In the genomic region with DNA sequence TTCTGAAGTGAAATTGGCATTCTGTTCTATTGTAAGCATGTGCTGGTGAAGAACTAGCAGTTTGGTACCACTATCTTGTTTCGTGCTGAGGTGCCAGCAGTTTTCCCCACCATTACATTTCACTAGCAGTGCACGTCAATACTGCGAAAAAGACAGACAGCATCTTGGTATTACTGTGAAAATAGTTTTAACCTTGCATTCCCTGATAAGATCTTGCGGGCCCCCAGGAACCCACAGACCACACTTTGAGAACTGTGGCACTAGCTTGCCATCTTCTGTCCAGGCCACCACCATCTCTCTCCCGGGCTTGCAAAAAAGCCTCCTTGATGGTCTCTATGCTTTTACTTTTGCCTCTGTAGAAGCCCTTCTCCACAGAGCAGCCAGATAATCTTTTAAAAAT, we compare ENCODE assay signal across 1 cellular context.
TF ChIP-seq lines count a peak whose summit lies in the region.

No MANE protein-coding gene starts in this region.

TF ChIP-seq in GM23338, 12 proteins besides CTCF, POLR2A, EP300 and RAD21:
- TF ChIP-seq, protein P1, sequence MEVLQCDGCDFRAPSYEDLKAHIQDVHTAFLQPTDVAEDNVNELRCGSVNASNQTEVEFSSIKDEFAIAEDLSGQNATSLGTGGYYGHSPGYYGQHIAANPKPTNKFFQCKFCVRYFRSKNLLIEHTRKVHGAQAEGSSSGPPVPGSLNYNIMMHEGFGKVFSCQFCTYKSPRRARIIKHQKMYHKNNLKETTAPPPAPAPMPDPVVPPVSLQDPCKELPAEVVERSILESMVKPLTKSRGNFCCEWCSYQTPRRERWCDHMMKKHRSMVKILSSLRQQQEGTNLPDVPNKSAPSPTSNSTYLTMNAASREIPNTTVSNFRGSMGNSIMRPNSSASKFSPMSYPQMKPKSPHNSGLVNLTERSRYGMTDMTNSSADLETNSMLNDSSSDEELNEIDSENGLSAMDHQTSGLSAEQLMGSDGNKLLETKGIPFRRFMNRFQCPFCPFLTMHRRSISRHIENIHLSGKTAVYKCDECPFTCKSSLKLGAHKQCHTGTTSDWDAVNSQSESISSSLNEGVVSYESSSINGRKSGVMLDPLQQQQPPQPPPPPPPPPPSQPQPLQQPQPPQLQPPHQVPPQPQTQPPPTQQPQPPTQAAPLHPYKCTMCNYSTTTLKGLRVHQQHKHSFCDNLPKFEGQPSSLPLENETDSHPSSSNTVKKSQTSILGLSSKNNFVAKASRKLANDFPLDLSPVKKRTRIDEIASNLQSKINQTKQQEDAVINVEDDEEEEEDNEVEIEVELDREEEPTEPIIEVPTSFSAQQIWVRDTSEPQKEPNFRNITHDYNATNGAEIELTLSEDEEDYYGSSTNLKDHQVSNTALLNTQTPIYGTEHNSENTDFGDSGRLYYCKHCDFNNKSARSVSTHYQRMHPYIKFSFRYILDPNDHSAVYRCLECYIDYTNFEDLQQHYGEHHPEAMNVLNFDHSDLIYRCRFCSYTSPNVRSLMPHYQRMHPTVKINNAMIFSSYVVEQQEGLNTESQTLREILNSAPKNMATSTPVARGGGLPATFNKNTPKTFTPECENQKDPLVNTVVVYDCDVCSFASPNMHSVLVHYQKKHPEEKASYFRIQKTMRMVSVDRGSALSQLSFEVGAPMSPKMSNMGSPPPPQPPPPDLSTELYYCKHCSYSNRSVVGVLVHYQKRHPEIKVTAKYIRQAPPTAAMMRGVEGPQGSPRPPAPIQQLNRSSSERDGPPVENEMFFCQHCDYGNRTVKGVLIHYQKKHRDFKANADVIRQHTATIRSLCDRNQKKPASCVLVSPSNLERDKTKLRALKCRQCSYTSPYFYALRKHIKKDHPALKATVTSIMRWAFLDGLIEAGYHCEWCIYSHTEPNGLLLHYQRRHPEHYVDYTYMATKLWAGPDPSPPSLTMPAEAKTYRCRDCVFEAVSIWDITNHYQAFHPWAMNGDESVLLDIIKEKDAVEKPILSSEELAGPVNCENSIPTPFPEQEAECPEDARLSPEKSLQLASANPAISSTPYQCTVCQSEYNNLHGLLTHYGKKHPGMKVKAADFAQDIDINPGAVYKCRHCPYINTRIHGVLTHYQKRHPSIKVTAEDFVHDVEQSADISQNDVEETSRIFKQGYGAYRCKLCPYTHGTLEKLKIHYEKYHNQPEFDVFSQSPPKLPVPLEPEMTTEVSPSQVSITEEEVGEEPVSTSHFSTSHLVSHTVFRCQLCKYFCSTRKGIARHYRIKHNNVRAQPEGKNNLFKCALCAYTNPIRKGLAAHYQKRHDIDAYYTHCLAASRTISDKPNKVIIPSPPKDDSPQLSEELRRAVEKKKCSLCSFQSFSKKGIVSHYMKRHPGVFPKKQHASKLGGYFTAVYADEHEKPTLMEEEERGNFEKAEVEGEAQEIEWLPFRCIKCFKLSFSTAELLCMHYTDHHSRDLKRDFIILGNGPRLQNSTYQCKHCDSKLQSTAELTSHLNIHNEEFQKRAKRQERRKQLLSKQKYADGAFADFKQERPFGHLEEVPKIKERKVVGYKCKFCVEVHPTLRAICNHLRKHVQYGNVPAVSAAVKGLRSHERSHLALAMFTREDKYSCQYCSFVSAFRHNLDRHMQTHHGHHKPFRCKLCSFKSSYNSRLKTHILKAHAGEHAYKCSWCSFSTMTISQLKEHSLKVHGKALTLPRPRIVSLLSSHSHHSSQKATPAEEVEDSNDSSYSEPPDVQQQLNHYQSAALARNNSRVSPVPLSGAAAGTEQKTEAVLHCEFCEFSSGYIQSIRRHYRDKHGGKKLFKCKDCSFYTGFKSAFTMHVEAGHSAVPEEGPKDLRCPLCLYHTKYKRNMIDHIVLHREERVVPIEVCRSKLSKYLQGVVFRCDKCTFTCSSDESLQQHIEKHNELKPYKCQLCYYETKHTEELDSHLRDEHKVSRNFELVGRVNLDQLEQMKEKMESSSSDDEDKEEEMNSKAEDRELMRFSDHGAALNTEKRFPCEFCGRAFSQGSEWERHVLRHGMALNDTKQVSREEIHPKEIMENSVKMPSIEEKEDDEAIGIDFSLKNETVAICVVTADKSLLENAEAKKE (CRISPR knock-in tag; IDR thresholded peaks at IDR 0.05) = no peak
- TF ChIP-seq ZNF114 (CRISPR knock-in tag; IDR thresholded peaks at IDR 0.05) = no peak
- TF ChIP-seq STAT1 (IDR thresholded peaks at IDR 0.05; ENCODE audit: unreplicated experiment) = no peak
- TF ChIP-seq JUNB (IDR thresholded peaks at IDR 0.05; ENCODE audit: unreplicated experiment) = no peak
- no peak for TF ChIP-seq POLR2AphosphoS5 (IDR thresholded peaks at IDR 0.05; ENCODE audit: low read depth)
- TF ChIP-seq, protein P2, sequence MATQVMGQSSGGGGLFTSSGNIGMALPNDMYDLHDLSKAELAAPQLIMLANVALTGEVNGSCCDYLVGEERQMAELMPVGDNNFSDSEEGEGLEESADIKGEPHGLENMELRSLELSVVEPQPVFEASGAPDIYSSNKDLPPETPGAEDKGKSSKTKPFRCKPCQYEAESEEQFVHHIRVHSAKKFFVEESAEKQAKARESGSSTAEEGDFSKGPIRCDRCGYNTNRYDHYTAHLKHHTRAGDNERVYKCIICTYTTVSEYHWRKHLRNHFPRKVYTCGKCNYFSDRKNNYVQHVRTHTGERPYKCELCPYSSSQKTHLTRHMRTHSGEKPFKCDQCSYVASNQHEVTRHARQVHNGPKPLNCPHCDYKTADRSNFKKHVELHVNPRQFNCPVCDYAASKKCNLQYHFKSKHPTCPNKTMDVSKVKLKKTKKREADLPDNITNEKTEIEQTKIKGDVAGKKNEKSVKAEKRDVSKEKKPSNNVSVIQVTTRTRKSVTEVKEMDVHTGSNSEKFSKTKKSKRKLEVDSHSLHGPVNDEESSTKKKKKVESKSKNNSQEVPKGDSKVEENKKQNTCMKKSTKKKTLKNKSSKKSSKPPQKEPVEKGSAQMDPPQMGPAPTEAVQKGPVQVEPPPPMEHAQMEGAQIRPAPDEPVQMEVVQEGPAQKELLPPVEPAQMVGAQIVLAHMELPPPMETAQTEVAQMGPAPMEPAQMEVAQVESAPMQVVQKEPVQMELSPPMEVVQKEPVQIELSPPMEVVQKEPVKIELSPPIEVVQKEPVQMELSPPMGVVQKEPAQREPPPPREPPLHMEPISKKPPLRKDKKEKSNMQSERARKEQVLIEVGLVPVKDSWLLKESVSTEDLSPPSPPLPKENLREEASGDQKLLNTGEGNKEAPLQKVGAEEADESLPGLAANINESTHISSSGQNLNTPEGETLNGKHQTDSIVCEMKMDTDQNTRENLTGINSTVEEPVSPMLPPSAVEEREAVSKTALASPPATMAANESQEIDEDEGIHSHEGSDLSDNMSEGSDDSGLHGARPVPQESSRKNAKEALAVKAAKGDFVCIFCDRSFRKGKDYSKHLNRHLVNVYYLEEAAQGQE (IDR thresholded peaks at IDR 0.05; ENCODE audit: unreplicated experiment) = no peak
- no peak for TF ChIP-seq CREB1 (CRISPR knock-in tag; IDR thresholded peaks at IDR 0.05; ENCODE audit: low read depth)
- TF ChIP-seq, protein P3, sequence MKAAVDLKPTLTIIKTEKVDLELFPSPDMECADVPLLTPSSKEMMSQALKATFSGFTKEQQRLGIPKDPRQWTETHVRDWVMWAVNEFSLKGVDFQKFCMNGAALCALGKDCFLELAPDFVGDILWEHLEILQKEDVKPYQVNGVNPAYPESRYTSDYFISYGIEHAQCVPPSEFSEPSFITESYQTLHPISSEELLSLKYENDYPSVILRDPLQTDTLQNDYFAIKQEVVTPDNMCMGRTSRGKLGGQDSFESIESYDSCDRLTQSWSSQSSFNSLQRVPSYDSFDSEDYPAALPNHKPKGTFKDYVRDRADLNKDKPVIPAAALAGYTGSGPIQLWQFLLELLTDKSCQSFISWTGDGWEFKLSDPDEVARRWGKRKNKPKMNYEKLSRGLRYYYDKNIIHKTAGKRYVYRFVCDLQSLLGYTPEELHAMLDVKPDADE (IDR thresholded peaks at IDR 0.05) = no peak
- TF ChIP-seq EZH2 (IDR thresholded peaks at IDR 0.05; ENCODE audit: low read depth, unreplicated experiment) = no peak
